In genomic region chrX:41594634-41595033, GRCh38 we compare ENCODE assay signal across 16 cellular contexts.
"Had no signal": no experiment of that assay in that cellular context is flagged by ENCODE, and none has a peak within 500 bp of the region (broad histone marks: within the 10 kb centered on the region; RNA-seq: fewer than 3 reads in every experiment).

No MANE protein-coding gene starts in this region.

- ATAC-seq: activated CD4-positive, CD25-positive, alpha-beta regulatory T cell treated with anti-CD3 and anti-CD28 coated beads, Interleukin-2, amount 50 U/mL, for 24 hours; activated T-cell treated with anti-CD3 and anti-CD28 coated beads, Interleukin-2, amount 50 U/mL, for 4 hours; natural killer cell treated with Interleukin-12 subunit alpha and Interleukin-12 subunit beta and Interleukin-15 and Interleukin-18, amount 100 ng/mL, for 72 hours; pancreas; sciatic nerve had no signal

- H3K4me3 ChIP-seq: coronary artery, pancreas had no signal

- H3K27me3 ChIP-seq: neutrophil had no signal

- H3K4me1 ChIP-seq: pancreas had no signal

- H3K27me3 Mint-ChIP-seq: activated CD4-positive, alpha-beta T cell treated with anti-CD3 and anti-CD28 coated beads, Interleukin-2, amount 10 ng/mL, durations not matched to agents 7 days and 5 days; central memory CD8-positive, alpha-beta T cell; stimulated activated naive B cell treated with anti-CD40 and anti-IgM and Interleukin-4, amounts not matched to agents 10 μg/mL and 1 μg/mL and 100 μg/mL, for 72 hours had no signal

- H3K9me3 Mint-ChIP-seq: activated CD4-positive, alpha-beta T cell treated with anti-CD3 and anti-CD28 coated beads, Interleukin-2, amount 10 ng/mL, durations not matched to agents 7 days and 5 days; activated naive CD4-positive, alpha-beta T cell treated with anti-CD3 and anti-CD28 coated beads for 36 hours; activated T-cell treated with anti-CD3 and anti-CD28 coated beads, Interleukin-2, amount 50 U/mL, for 4 hours; central memory CD8-positive, alpha-beta T cell; natural killer cell treated with Interleukin-12 subunit alpha and Interleukin-12 subunit beta and Interleukin-15 and Interleukin-18, amount 100 ng/mL, for 72 hours; stimulated activated naive B cell treated with anti-CD40 and anti-IgM and Interleukin-4, amounts not matched to agents 10 μg/mL and 1 μg/mL and 100 μg/mL, for 72 hours had no signal

- H3K9me3 ChIP-seq: neutrophil, pancreas had no signal

- H3K4me3 Mint-ChIP-seq: activated CD4-positive, alpha-beta T cell treated with anti-CD3 and anti-CD28 coated beads, Interleukin-2, amount 10 ng/mL, durations not matched to agents 7 days and 5 days; activated naive CD4-positive, alpha-beta T cell treated with anti-CD3 and anti-CD28 coated beads for 36 hours; activated T-cell treated with anti-CD3 and anti-CD28 coated beads, Interleukin-2, amount 50 U/mL, for 4 hours; central memory CD8-positive, alpha-beta T cell; natural killer cell treated with Interleukin-12 subunit alpha and Interleukin-12 subunit beta and Interleukin-15 and Interleukin-18, amount 100 ng/mL, for 72 hours; stimulated activated naive B cell treated with anti-CD40 and anti-IgM and Interleukin-4, amounts not matched to agents 10 μg/mL and 1 μg/mL and 100 μg/mL, for 72 hours had no signal

- DNase-seq: activated CD4-positive, alpha-beta T cell treated with anti-CD3 and anti-CD28 coated beads, Interleukin-2, amount 10 ng/mL, durations not matched to agents 7 days and 5 days; activated CD8-positive, alpha-beta memory T cell treated with anti-CD3 and anti-CD28 coated beads, Interleukin-2, amount 50 U/mL, for 4 hours; activated naive CD4-positive, alpha-beta T cell treated with anti-CD3 and anti-CD28 coated beads for 36 hours; activated T-cell treated with anti-CD3 and anti-CD28 coated beads, Interleukin-2, amount 50 U/mL, for 4 hours; anterior cingulate cortex; erythroblast; pancreas; stimulated activated CD4-positive, alpha-beta T cell treated with anti-CD3 and anti-CD28 coated beads, Interleukin-4, amount 100 ng/mL, for 4 hours; stimulated activated naive B cell treated with anti-CD40 and anti-IgM and Interleukin-4, amounts not matched to agents 10 μg/mL and 1 μg/mL and 100 μg/mL, for 72 hours; T1000 had no signal

- H3K36me3 ChIP-seq: neutrophil, pancreas had no signal

- H3K27ac Mint-ChIP-seq: activated CD4-positive, alpha-beta T cell treated with anti-CD3 and anti-CD28 coated beads, Interleukin-2, amount 10 ng/mL, durations not matched to agents 7 days and 5 days; activated naive CD4-positive, alpha-beta T cell treated with anti-CD3 and anti-CD28 coated beads for 36 hours; natural killer cell treated with Interleukin-12 subunit alpha and Interleukin-12 subunit beta and Interleukin-15 and Interleukin-18, amount 100 ng/mL, for 72 hours; stimulated activated naive B cell treated with anti-CD40 and anti-IgM and Interleukin-4, amounts not matched to agents 10 μg/mL and 1 μg/mL and 100 μg/mL, for 72 hours had no signal

- H3K27ac ChIP-seq: neutrophil, pancreas had no signal
